Comparison of ENCODE assay signal across 20 cellular contexts in genomic region chr14:101654051-101654450, GRCh38.
DNase-seq lines count a peak whose midpoint lies in the region; ATAC-seq and TF ChIP-seq lines count a peak whose summit lies in the region.
"Had no signal": no experiment of that assay in that cellular context is flagged by ENCODE, and none has a peak within 500 bp of the region (broad histone marks: within the 10 kb centered on the region; RNA-seq: fewer than 3 reads in every experiment).

No MANE protein-coding gene starts in this region.

- ATAC-seq in HG02970 (IDR thresholded peaks at IDR 0.05; ENCODE audit: low FRiP score, unreplicated experiment), result no peak
- ATAC-seq: A549 had no signal

- TF ChIP-seq CTCF in GM20000 (IDR thresholded peaks at IDR 0.05; ENCODE audit: extremely low read depth, missing control alignments), result no peak

- DNase-seq in NCI-H82 (lab: John Stamatoyannopoulos, UW) (peak; percentile 47), NCI-H82 treated with DMSO at 0.1 percent for 48 hours (lab: John Stamatoyannopoulos, UW; ENCODE audit: unreplicated experiment) (no peak), NCI-H524 treated with DMSO at 0.1 percent for 48 hours (lab: John Stamatoyannopoulos, UW) (peak; percentile 68), kidney tubule cell (ENCODE audit: low spot score) (peak; percentile 11), cerebellar nuclear complex (lab: John Stamatoyannopoulos, UW) (no peak), GM20000 (ENCODE audit: low spot score) (no peak)
- DNase-seq: 8988T; ACHN; AML-193; BE2C; CD4-positive, alpha-beta T cell; CD8-positive, alpha-beta memory T cell; DMS 273 treated with DMSO at 0.1 percent for 48 hours; DMS79; EL; GDM1; GOT3; HFFc6 had no signal

Comparison
In these comparisons a context has a peak if more than half of its experiments do, and no peak if none do; other contexts are left out.
1. DNase-seq: peak in NCI-H82 (single experiment), NCI-H524 treated with DMSO at 0.1 percent for 48 hours (single experiment) and kidney tubule cell (single experiment); none in NCI-H82 treated with DMSO at 0.1 percent for 48 hours (single experiment), cerebellar nuclear complex (0 of 2) and GM20000 (single experiment).